ENCODE assay signal across 8 cellular contexts in the genomic region with DNA sequence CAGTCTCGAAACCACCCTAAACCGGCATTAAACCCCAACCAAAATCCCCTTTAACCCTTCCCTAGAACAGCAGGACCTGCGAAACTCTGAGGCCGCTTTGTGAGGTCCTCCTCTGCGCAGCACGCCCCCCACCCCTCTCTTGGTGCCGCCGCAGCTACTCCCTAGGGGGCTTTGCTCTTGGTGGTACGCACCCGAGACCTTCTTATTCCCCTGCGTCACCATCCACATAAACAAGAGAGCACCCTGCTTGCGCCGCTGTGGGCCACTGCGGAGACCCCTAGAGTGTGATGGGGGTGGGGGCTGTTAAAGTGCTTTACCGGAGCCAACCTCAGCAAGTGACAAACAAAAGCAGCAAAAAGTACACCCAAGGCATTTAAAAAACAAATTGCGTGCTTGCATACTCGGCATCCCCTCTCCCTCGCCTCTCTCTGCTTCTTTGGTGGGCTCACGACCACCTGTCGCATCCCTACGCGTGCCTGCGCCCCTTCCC. TPM values are rescaled to one million over a fixed set of nuclear protein-coding genes. Genes with fewer than 3 reads are reported as not detected.
A peak's percentile ranks its signal among the peaks of the same experiment; 100 is the strongest.
DNase-seq lines count a peak whose midpoint lies in the region; ATAC-seq and TF ChIP-seq lines count a peak whose summit lies in the region.

No MANE protein-coding gene starts in this region.

- H3K9ac ChIP-seq in BLaER1 treated with 17β-estradiol and CSF1 and Interleukin-3, amounts not matched to agents 10 nM and 100 nM: no peak overlapping the region
- peak overlapping the region; percentile 22 for H3K9ac ChIP-seq in endocrine pancreas (ENCODE audit: control insufficient read depth, insufficient read depth, low read length)

- H3K9me3 ChIP-seq in BLaER1 treated with 17β-estradiol and CSF1 and Interleukin-3, amounts not matched to agents 10 nM and 100 nM (replicated peaks in 1 of 11): peaks cover 55 to 65% (median 60%) of the 10 kb centered on the region in 11 experiments
- no peaks in the 10 kb centered on the region for H3K9me3 ChIP-seq in endocrine pancreas (ENCODE audit: control insufficient read depth, low read length)
- no peaks in the 10 kb centered on the region for H3K9me3 ChIP-seq in osteoblast (ENCODE audit: low read depth, low read length)

- peaks cover 0 to 17% (median 0%) of the 10 kb centered on the region in 11 experiments; a peak in 4 of 22 replicates for H4K20me1 ChIP-seq in BLaER1 treated with 17β-estradiol and CSF1 and Interleukin-3, amounts not matched to agents 10 nM and 100 nM
- H4K20me1 ChIP-seq in osteoblast (ENCODE audit: insufficient read depth, low read length): no peaks in the 10 kb centered on the region

- H3K27ac ChIP-seq in BLaER1 treated with 17β-estradiol and CSF1 and Interleukin-3, amounts not matched to agents 10 nM and 100 nM: no peak overlapping the region
- no peak overlapping the region for H3K27ac ChIP-seq in osteoblast (ENCODE audit: low read depth, low read length)

- peaks cover 0 to 9% (median 0%) of the 10 kb centered on the region in 11 experiments; a peak in 5 of 22 replicates for H3K36me3 ChIP-seq in BLaER1 treated with 17β-estradiol and CSF1 and Interleukin-3, amounts not matched to agents 10 nM and 100 nM
- H3K36me3 ChIP-seq in endocrine pancreas (ENCODE audit: control insufficient read depth, insufficient read depth, low read length): peaks cover 3% of the 10 kb centered on the region
- no peaks in the 10 kb centered on the region for H3K36me3 ChIP-seq in osteoblast (ENCODE audit: insufficient read depth, low read length)

- H3K4me2 ChIP-seq in BLaER1 treated with 17β-estradiol and CSF1 and Interleukin-3, amounts not matched to agents 10 nM and 100 nM: peak overlapping the region in 9 of 11 experiments; percentile 32 to 74 (median 58); a peak in 15 of 22 replicates
- peak overlapping the region; percentile 92 for H3K4me2 ChIP-seq in osteoblast (ENCODE audit: insufficient read depth, low read length)

- TF ChIP-seq CTCF in osteoblast (IDR thresholded peaks at IDR 0.05; ENCODE audit: extremely low read depth, low read depth, low read length): no peak

- H3K27me3 ChIP-seq in BLaER1 treated with 17β-estradiol and CSF1 and Interleukin-3, amounts not matched to agents 10 nM and 100 nM: peaks cover 70 to 93% (median 79%) of the 10 kb centered on the region in 11 experiments
- H3K27me3 ChIP-seq in endocrine pancreas (ENCODE audit: control insufficient read depth, insufficient read depth, low read length): no peaks in the 10 kb centered on the region
- H3K27me3 ChIP-seq in osteoblast (ENCODE audit: insufficient read depth, low read length): peaks cover 41% of the 10 kb centered on the region

- H3K4me1 ChIP-seq in BLaER1 treated with 17β-estradiol and CSF1 and Interleukin-3, amounts not matched to agents 10 nM and 100 nM: peaks cover 10 to 22% (median 12%) of the 10 kb centered on the region in 10 experiments
- H3K4me1 ChIP-seq in endocrine pancreas (ENCODE audit: control insufficient read depth, insufficient read depth, low read length) (no peaks in the 10 kb centered on the region), osteoblast (ENCODE audit: insufficient read depth, low read length) (peaks cover 17% of the 10 kb centered on the region)

- peaks cover 19% of the 10 kb centered on the region for H3K79me2 ChIP-seq in osteoblast (ENCODE audit: insufficient read depth, low read length)

- DNase-seq in NCI-H69 (lab: John Stamatoyannopoulos, UW): peak; percentile 24
- DNase-seq in osteoblast (ENCODE audit: insufficient read length, low spot score, missing footprints): no peak
- DNase-seq in MV-4-11 (lab: John Stamatoyannopoulos, UW): no peak
- DNase-seq in stimulated activated CD4-positive, alpha-beta T cell treated with anti-CD3 and anti-CD28 coated beads, Interleukin-4, amount 100 ng/mL, for 1 hour: no peak

- peak overlapping the region; percentile 17 to 50 (median 30); a peak in 9 of 20 replicates for H3K4me3 ChIP-seq in BLaER1 treated with 17β-estradiol and CSF1 and Interleukin-3, amounts not matched to agents 10 nM and 100 nM
- peak overlapping the region; percentile 34 for H3K4me3 ChIP-seq in endocrine pancreas (ENCODE audit: control insufficient read depth, insufficient read depth, low read length)
- peak overlapping the region; percentile 81 for H3K4me3 ChIP-seq in osteoblast (ENCODE audit: insufficient read depth, low read length)

- ATAC-seq in HG02763 (IDR thresholded peaks at IDR 0.05; ENCODE audit: unreplicated experiment) (no peak), HG02840 (IDR thresholded peaks at IDR 0.05; ENCODE audit: low FRiP score, unreplicated experiment) (no peak)

- peak overlapping the region; percentile 89 for H2AFZ ChIP-seq in osteoblast (ENCODE audit: low read length)

RNA-seq across cellular contexts. Expression of gene GNAS, which starts 0.5 kb away (rescaled TPM):
- 366 and 374 TPM in 2 replicates for total RNA-seq in osteoblast

RNA-seq across cellular contexts. Expression of gene GNAS-AS1, which starts 1.3 kb away (rescaled TPM):
- total RNA-seq in osteoblast: 0.72 and 1.5 TPM in 2 replicates

Comparison
In these comparisons a context has a peak if more than half of its experiments do, and no peak if none do; other contexts are left out.
1. H3K4me3 ChIP-seq: peak in every context shown above with its lines; median percentile 81 in osteoblast; 34 in endocrine pancreas; 30 in BLaER1 treated with 17β-estradiol and CSF1 and Interleukin-3, amounts not matched to agents 10 nM and 100 nM.